Comparison of ENCODE assay signal across 1 cellular context in genomic region chr6:34392497-34393190, GRCh38.
A peak's percentile ranks its signal among the peaks of the same experiment; 100 is the strongest.
TF ChIP-seq lines count a peak whose summit lies in the region.

TSS of gene NUDT3 (minus strand) at chr6:34392669. CDS start at chr6:34392362, 307 bp downstream.

TF ChIP-seq in GM12878, 131 proteins besides CTCF, POLR2A, EP300 and RAD21 (continued from another document and continues in another):
- TF ChIP-seq ZBTB11 (CRISPR knock-in tag; IDR thresholded peaks at IDR 0.05) = no peak
- no peak for TF ChIP-seq CBX3 (IDR thresholded peaks at IDR 0.05; ENCODE audit: borderline replicate concordance, low read depth)
- no peak for TF ChIP-seq GABPA (IDR thresholded peaks at IDR 0.05; ENCODE audit: low read depth)
- TF ChIP-seq ATF7 (IDR thresholded peaks at IDR 0.05; ENCODE audit: low read depth) = 0 out of 2 replicates have a peak, but pooled peaks have one; percentile 20
- TF ChIP-seq MLLT1 (IDR thresholded peaks at IDR 0.05) = 0 out of 2 replicates have a peak, but pooled peaks have one; percentile 40
- TF ChIP-seq SIX5 (IDR thresholded peaks at IDR 0.05; ENCODE audit: low read depth, low read length, severe bottlenecking) = peak; percentile 38
- no peak for TF ChIP-seq JUND (IDR thresholded peaks at IDR 0.05; ENCODE audit: low read depth, low read length)
- TF ChIP-seq PAX5 (IDR thresholded peaks at IDR 0.05; ENCODE audit: borderline replicate concordance, low read depth, low read length) = peak; percentile 63
- peak; percentile 89; the same call in 1 of the 2 replicates for TF ChIP-seq RCOR1 (conservative IDR thresholded peaks at IDR 0.05; ENCODE audit: low read depth, low read length)
- no peak for TF ChIP-seq CBFB (IDR thresholded peaks at IDR 0.05; ENCODE audit: low read depth)
- TF ChIP-seq BHLHE40 (IDR thresholded peaks at IDR 0.05; ENCODE audit: borderline replicate concordance in 1 of 2, low read depth in 2 of 2, low read length in 1 of 2) = peak; percentile 61 to 71
- TF ChIP-seq RELB (IDR thresholded peaks at IDR 0.05; ENCODE audit: low read depth) = peak; percentile 53
- peak; percentile 66 for TF ChIP-seq SMC3 (IDR thresholded peaks at IDR 0.05; ENCODE audit: borderline replicate concordance, low read length)
- TF ChIP-seq ATF3 (IDR thresholded peaks at IDR 0.05; ENCODE audit: borderline replicate concordance, extremely low read depth, low read depth, low read length) = no peak
- TF ChIP-seq NRF1 (conservative IDR thresholded peaks at IDR 0.05; ENCODE audit: low read depth, low read length) = 0 out of 2 replicates have a peak, but pooled peaks have one; percentile 11
- TF ChIP-seq IKZF1 (conservative IDR thresholded peaks at IDR 0.05) = peak; percentile 98
- TF ChIP-seq YY1 (IDR thresholded peaks at IDR 0.05; ENCODE audit: low read depth, low read length) = peak; percentile 98
- TF ChIP-seq IRF5 (IDR thresholded peaks at IDR 0.05; ENCODE audit: borderline replicate concordance) = 0 out of 2 replicates have a peak, but pooled peaks have one; percentile 35
- TF ChIP-seq CREB1 (IDR thresholded peaks at IDR 0.05; ENCODE audit: low read depth) = peak; percentile 39; the same call in 1 of the 2 replicates
- TF ChIP-seq GATAD2B (conservative IDR thresholded peaks at IDR 0.05; ENCODE audit: low read depth) = peak; percentile 82; the same call in 1 of the 2 replicates
- peak; percentile 95 for TF ChIP-seq DPF2 (IDR thresholded peaks at IDR 0.05)
- peak; percentile 87 for TF ChIP-seq HDGF (IDR thresholded peaks at IDR 0.05)
- 0 out of 2 replicates have a peak, but pooled peaks have one; percentile 36 for TF ChIP-seq STAT1 (conservative IDR thresholded peaks at IDR 0.05)
- TF ChIP-seq FOXK2 (IDR thresholded peaks at IDR 0.05) = no peak
- TF ChIP-seq EZH2 (IDR thresholded peaks at IDR 0.05; ENCODE audit: borderline replicate concordance, control insufficient read depth, low read depth, low read length) = no peak
- TF ChIP-seq PKNOX1 (IDR thresholded peaks at IDR 0.05) = peak; percentile 51
- peak; percentile 9; the same call in 1 of the 3 replicates for TF ChIP-seq POU2F2 (IDR thresholded peaks at IDR 0.05; ENCODE audit: borderline replicate concordance, low read depth, low read length)
- TF ChIP-seq TAF1 (IDR thresholded peaks at IDR 0.05; ENCODE audit: borderline replicate concordance, low read depth, low read length) = peak; percentile 61; the same call in 1 of the 2 replicates
- TF ChIP-seq FOXM1 (IDR thresholded peaks at IDR 0.05; ENCODE audit: low read depth, low read length) = no peak
- TF ChIP-seq RB1 (IDR thresholded peaks at IDR 0.05; ENCODE audit: borderline replicate concordance) = peak; percentile 77; the same call in 1 of the 2 replicates
- peak; percentile 85; the same call in 1 of the 2 replicates for TF ChIP-seq TBL1XR1 (IDR thresholded peaks at IDR 0.05; ENCODE audit: low read depth, low read length)
- no peak for TF ChIP-seq CHD4 (IDR thresholded peaks at IDR 0.05)
- TF ChIP-seq ZNF217 (IDR thresholded peaks at IDR 0.05) = peak; percentile 100
- TF ChIP-seq SREBF2 (IDR thresholded peaks at IDR 0.05; ENCODE audit: low read length) = no peak
- TF ChIP-seq EGR1 (IDR thresholded peaks at IDR 0.05; ENCODE audit: borderline replicate concordance in 1 of 2, low read depth in 2 of 2, low read length in 2 of 2) = peak; percentile 65 to 97; a peak in 2 of 3 replicates
- TF ChIP-seq ZNF592 (IDR thresholded peaks at IDR 0.05) = 0 out of 2 replicates have a peak, but pooled peaks have one; percentile 50
- peak; percentile 29 for TF ChIP-seq BACH1 (IDR thresholded peaks at IDR 0.05; ENCODE audit: borderline replicate concordance)
- TF ChIP-seq SMARCA5 (IDR thresholded peaks at IDR 0.05) = peak; percentile 93; the same call in 1 of the 2 replicates
- peak; percentile 75 for TF ChIP-seq ZNF207 (IDR thresholded peaks at IDR 0.05; ENCODE audit: borderline replicate concordance)
- peak; percentile 22; the same call in 1 of the 2 replicates for TF ChIP-seq CBX5 (IDR thresholded peaks at IDR 0.05; ENCODE audit: low read depth)
- peak; percentile 85 for TF ChIP-seq ZNF687 (IDR thresholded peaks at IDR 0.05)
- TF ChIP-seq MXI1 (IDR thresholded peaks at IDR 0.05; ENCODE audit: low read depth, low read length) = peak; percentile 54; the same call in 1 of the 2 replicates
- peak; percentile 27 for TF ChIP-seq KLF5 (IDR thresholded peaks at IDR 0.05; ENCODE audit: partially characterized antibody)
- peak; percentile 70 for TF ChIP-seq NBN (IDR thresholded peaks at IDR 0.05)
- no peak for TF ChIP-seq USF2 (IDR thresholded peaks at IDR 0.05; ENCODE audit: borderline replicate concordance, low read depth, low read length)
